ENCODE assay signal across 9 cellular contexts in genomic region chr12:6996040-6996441, GRCh38. TPM values are rescaled to one million over a fixed set of nuclear protein-coding genes. Genes with fewer than 3 reads are reported as not detected.
DNase-seq lines count a peak whose midpoint lies in the region; ATAC-seq, FAIRE-seq and TF ChIP-seq lines count a peak whose summit lies in the region.
"Had no signal": no experiment of that assay in that cellular context is flagged by ENCODE, and none has a peak within 500 bp of the region (broad histone marks: within the 10 kb centered on the region; RNA-seq: fewer than 3 reads in every experiment).

No MANE protein-coding gene starts in this region.

- H3K9me3 ChIP-seq in neural progenitor cell (ENCODE audit: low read depth) = no peaks in the 10 kb centered on the region
- no peaks in the 10 kb centered on the region for H3K9me3 ChIP-seq in CD8-positive, alpha-beta T cell (ENCODE audit: low read length)
- H3K9me3 ChIP-seq: prostate gland had no signal

- no peaks in the 10 kb centered on the region for H3K27me3 ChIP-seq in neural progenitor cell
- no peaks in the 10 kb centered on the region for H3K27me3 ChIP-seq in CD8-positive, alpha-beta T cell (ENCODE audit: insufficient read depth, low read length)

- CTCF ChIA-PET in CD8-positive, alpha-beta T cell (lab: Charles Lee) = no interaction called here

- H3K9me3 Mint-ChIP-seq in neural progenitor cell = no peaks in the 10 kb centered on the region
- no peaks in the 10 kb centered on the region for H3K9me3 Mint-ChIP-seq in CD8-positive, alpha-beta T cell
- H3K9me3 Mint-ChIP-seq: GM23338 had no signal

- POLR2A ChIA-PET in CD8-positive, alpha-beta T cell (lab: Charles Lee) = no interaction called here

- no peak overlapping the region for H3K4me3 Mint-ChIP-seq in neural progenitor cell
- H3K4me3 Mint-ChIP-seq in CD8-positive, alpha-beta T cell = no peak overlapping the region
- H3K4me3 Mint-ChIP-seq: GM23338 had no signal

- peak overlapping the region; percentile 67 for H3K27ac ChIP-seq in neural progenitor cell
- H3K27ac ChIP-seq in CD8-positive, alpha-beta T cell (ENCODE audit: low read depth, low read length) = no peak overlapping the region
- H3K27ac ChIP-seq: prostate gland had no signal

- H3K4me1 Mint-ChIP-seq in neural progenitor cell = peaks cover 5% of the 10 kb centered on the region
- H3K4me1 Mint-ChIP-seq in CD8-positive, alpha-beta T cell (ENCODE audit: low read depth) = peaks cover 5% of the 10 kb centered on the region
- H3K4me1 Mint-ChIP-seq: GM23338 had no signal

- no peak overlapping the region for H3K4me3 ChIP-seq in neural progenitor cell
- H3K4me3 ChIP-seq in CD8-positive, alpha-beta T cell (ENCODE audit: low read depth, low read length) = no peak overlapping the region
- H3K4me3 ChIP-seq: GM23338, prostate gland had no signal

- no peak for FAIRE-seq in frontal cortex (lab: Jason Lieb, UNC)

- H3K4me1 ChIP-seq in neural progenitor cell = peaks cover 8% of the 10 kb centered on the region
- no peaks in the 10 kb centered on the region for H3K4me1 ChIP-seq in CD8-positive, alpha-beta T cell (ENCODE audit: insufficient read depth, low read length)
- H3K4me1 ChIP-seq: prostate gland had no signal

- H3K36me3 Mint-ChIP-seq in neural progenitor cell = peaks cover 11% of the 10 kb centered on the region
- peaks cover 51% of the 10 kb centered on the region for H3K36me3 Mint-ChIP-seq in CD8-positive, alpha-beta T cell

- no peaks in the 10 kb centered on the region for H3K36me3 ChIP-seq in neural progenitor cell
- H3K36me3 ChIP-seq in CD8-positive, alpha-beta T cell (ENCODE audit: insufficient read depth, low read length) = peaks cover 7% of the 10 kb centered on the region
- H3K36me3 ChIP-seq: prostate gland had no signal

- intact Hi-C loops in CD8-positive, alpha-beta T cell (cut with DNase I, micrococcal nuclease) = no loop called here

- H3K4me2 ChIP-seq in neural progenitor cell = no peak overlapping the region
- H3K4me2 ChIP-seq: GM23338 had no signal

- H3K79me2 ChIP-seq in neural progenitor cell (ENCODE audit: low read depth) = no peaks in the 10 kb centered on the region

- no peaks in the 10 kb centered on the region for H4K20me1 ChIP-seq in neural progenitor cell (ENCODE audit: low read depth)

- ATAC-seq in CD8-positive, alpha-beta T cell = no peak
- ATAC-seq in HG03354 (IDR thresholded peaks at IDR 0.05; ENCODE audit: poor library complexity, severe bottlenecking, unreplicated experiment) = no peak
- ATAC-seq: GM23338 had no signal

- no peak overlapping the region for H2AFZ ChIP-seq in neural progenitor cell (replicated peaks)
- H2AFZ ChIP-seq: GM23338 had no signal

- H3K27me3 Mint-ChIP-seq in neural progenitor cell (ENCODE audit: insufficient read depth, low read depth) = no peaks in the 10 kb centered on the region
- no peaks in the 10 kb centered on the region for H3K27me3 Mint-ChIP-seq in CD8-positive, alpha-beta T cell (ENCODE audit: low read depth)

- H3F3A ChIP-seq in neural progenitor cell (ENCODE audit: low read depth) = peaks cover 6% of the 10 kb centered on the region

- no peak overlapping the region for H3K9ac ChIP-seq in neural progenitor cell

- TF ChIP-seq CTCF in neural progenitor cell (IDR thresholded peaks at IDR 0.05) = no peak
- TF ChIP-seq CTCF in CD8-positive, alpha-beta T cell (IDR thresholded peaks at IDR 0.05) = no peak

- DNase-seq in GOT3 (lab: John Stamatoyannopoulos, UW) (peak; percentile 2), amniotic epithelial cell (ENCODE audit: low read depth) (peak; percentile 77), neural progenitor cell (ENCODE audit: low spot score) (peak; percentile 11), frontal cortex (ENCODE audit: low spot score in 2 of 2) (no peak)
- DNase-seq in CD8-positive, alpha-beta T cell = no peak
- DNase-seq: NCI-H774 had no signal

- no peak overlapping the region for H3K27ac Mint-ChIP-seq in neural progenitor cell
- H3K27ac Mint-ChIP-seq in CD8-positive, alpha-beta T cell = no peak overlapping the region
- H3K27ac Mint-ChIP-seq: GM23338 had no signal

RNA-seq across cellular contexts. Expression of gene LPCAT3, which starts 22.2 kb away (rescaled TPM):
- total RNA-seq in neural progenitor cell (ENCODE audit: low replicate concordance) = 18.1 and 32.6 TPM in 2 replicates
- total RNA-seq in CD8-positive, alpha-beta T cell = 10 to 100 TPM; 24.4 to 27.1 TPM
- total RNA-seq in frontal cortex = 6.5 TPM

RNA-seq across cellular contexts. Expression of gene EMG1, which starts 25.3 kb away (rescaled TPM):
- total RNA-seq in neural progenitor cell (ENCODE audit: low replicate concordance) = 27.3 and 32.0 TPM in 2 replicates
- 10 to 100 TPM; 42.8 to 43.2 TPM for total RNA-seq in CD8-positive, alpha-beta T cell
- 22.4 TPM for total RNA-seq in frontal cortex

RNA-seq across cellular contexts. Expression of gene PHB2, which starts 25.6 kb away (rescaled TPM):
- total RNA-seq in neural progenitor cell (ENCODE audit: low replicate concordance) (214 and 291 TPM in 2 replicates), frontal cortex (175 TPM)
- total RNA-seq in CD8-positive, alpha-beta T cell = 100 to 1,000 TPM; 145 to 148 TPM

RNA-seq across cellular contexts. Expression of gene PTPN6, which starts 44.9 kb away (rescaled TPM):
- 4.4 and 6.0 TPM in 2 replicates for total RNA-seq in neural progenitor cell (ENCODE audit: low replicate concordance)
- 10 to 100 TPM; 63.2 to 63.9 TPM for total RNA-seq in CD8-positive, alpha-beta T cell
- total RNA-seq in frontal cortex = 1.6 TPM

RNA-seq across cellular contexts. Expression of gene C12orf57, which starts 52.2 kb away (rescaled TPM):
- total RNA-seq in neural progenitor cell (ENCODE audit: low replicate concordance) (314 and 399 TPM in 2 replicates), frontal cortex (322 TPM)
- total RNA-seq in CD8-positive, alpha-beta T cell = 100 to 1,000 TPM; 328 to 356 TPM

Comparison
In these comparisons a context has a peak if more than half of its experiments do, and no peak if none do; other contexts are left out.
1. DNase-seq: peak in GOT3 (single experiment), amniotic epithelial cell (single experiment) and neural progenitor cell (single experiment); none in CD8-positive, alpha-beta T cell (0 of 7) and frontal cortex (0 of 2).